ENCODE assay signal across 9 cellular contexts in genomic region chr17:77501101-77501566, GRCh38.
DNase-seq lines count a peak whose midpoint lies in the region; ATAC-seq and TF ChIP-seq lines count a peak whose summit lies in the region.
"Had no signal": no experiment of that assay in that cellular context is flagged by ENCODE, and none has a peak within 500 bp of the region (broad histone marks: within the 10 kb centered on the region; RNA-seq: fewer than 3 reads in every experiment).

No MANE protein-coding gene starts in this region.

- H3K4me1 Mint-ChIP-seq in CD4-positive, CD25-positive, alpha-beta regulatory T cell: peaks cover 0 to 5% (median 2%) of the 10 kb centered on the region in 4 donors
- H3K4me1 Mint-ChIP-seq in activated CD8-positive, alpha-beta T cell treated with anti-CD3 and anti-CD28 coated beads, Interleukin-2, amount 10 ng/mL, durations not matched to agents 7 days and 5 days (ENCODE audit: low read depth): no peaks in the 10 kb centered on the region

- no peaks in the 10 kb centered on the region for H3K4me1 ChIP-seq in CD4-positive, CD25-positive, alpha-beta regulatory T cell (ENCODE audit: control insufficient read depth, insufficient read depth, low read length, poor library complexity, severe bottlenecking)
- H3K4me1 ChIP-seq in PC-9 (replicated peaks; ENCODE audit: insufficient read depth): no peaks in the 10 kb centered on the region

- H3K27ac Mint-ChIP-seq in CD4-positive, CD25-positive, alpha-beta regulatory T cell: peak overlapping the region in 2 of 3 donors; percentile 35 to 63
- H3K27ac Mint-ChIP-seq in activated CD8-positive, alpha-beta T cell treated with anti-CD3 and anti-CD28 coated beads, Interleukin-2, amount 10 ng/mL, durations not matched to agents 7 days and 5 days: peak overlapping the region; percentile 35
- H3K27ac Mint-ChIP-seq: memory B cell had no signal

- H3K27ac ChIP-seq in CD4-positive, CD25-positive, alpha-beta regulatory T cell (ENCODE audit: insufficient read depth, low read length, poor library complexity, severe bottlenecking): no peak overlapping the region
- H3K27ac ChIP-seq in PC-9: no peak overlapping the region

- intact Hi-C loops in PC-9 (cut with micrococcal nuclease; ENCODE audit: unreplicated experiment): no loop called here

- no peaks in the 10 kb centered on the region for H3K9me3 Mint-ChIP-seq in CD4-positive, CD25-positive, alpha-beta regulatory T cell
- no peaks in the 10 kb centered on the region for H3K9me3 Mint-ChIP-seq in activated CD8-positive, alpha-beta T cell treated with anti-CD3 and anti-CD28 coated beads, Interleukin-2, amount 10 ng/mL, durations not matched to agents 7 days and 5 days (ENCODE audit: insufficient read depth)
- H3K9me3 Mint-ChIP-seq: memory B cell had no signal

- TF ChIP-seq CTCF in HFF-Myc (IDR thresholded peaks at IDR 0.05; ENCODE audit: low read depth, low read length, missing control alignments): peak; percentile 61
- TF ChIP-seq CTCF in PC-9 (conservative IDR thresholded peaks at IDR 0.05): no peak

- H4K20me1 ChIP-seq in PC-9 (ENCODE audit: insufficient read depth): no peaks in the 10 kb centered on the region

- POLR2A ChIA-PET in activated CD8-positive, alpha-beta T cell treated with anti-CD3 and anti-CD28 coated beads, Interleukin-2, amount 10 ng/mL, durations not matched to agents 7 days and 5 days (lab: Charles Lee): interaction anchor here (1.1 kb wide), 1 partner anchor 176 kb away, joined by 4 read pairs; no protein-coding TSS in a partner anchor
- POLR2A ChIA-PET in PC-9 (lab: Charles Lee; ENCODE audit: unreplicated experiment): no interaction called here

- no peaks in the 10 kb centered on the region for H3K79me2 ChIP-seq in PC-9 (ENCODE audit: low read depth)

- no TSS peak for BruUV-seq in PC-9 (replicated peaks; lab: Mats Ljungman, UMichigan)

- no peaks in the 10 kb centered on the region for H3F3A ChIP-seq in PC-9 (ENCODE audit: insufficient read depth, low read depth)

- H3K4me3 ChIP-seq in CD4-positive, CD25-positive, alpha-beta regulatory T cell (ENCODE audit: low read depth, low read length): no peak overlapping the region
- H3K4me3 ChIP-seq in HFF-Myc (replicated peaks; ENCODE audit: low read depth, low read length) (no peak overlapping the region), PC-9 (no peak overlapping the region)

- ATAC-seq in CD4-positive, CD25-positive, alpha-beta regulatory T cell (ENCODE audit: low read depth in 2 of 2): no peak
- no peak for ATAC-seq in activated CD8-positive, alpha-beta T cell treated with anti-CD3 and anti-CD28 coated beads, Interleukin-2, amount 10 ng/mL, durations not matched to agents 7 days and 5 days
- no peak for ATAC-seq in HG02884 (IDR thresholded peaks at IDR 0.05; ENCODE audit: unreplicated experiment)

- H2AFZ ChIP-seq in PC-9: no peak overlapping the region

- H3K9me3 ChIP-seq in CD4-positive, CD25-positive, alpha-beta regulatory T cell (ENCODE audit: control insufficient read depth in 2 of 2, low read length in 2 of 2): no peaks in the 10 kb centered on the region
- H3K9me3 ChIP-seq in PC-9 (ENCODE audit: insufficient read depth, low read depth): no peaks in the 10 kb centered on the region

- peak in 1 of 3 donors; percentile 50 for DNase-seq in CD4-positive, CD25-positive, alpha-beta regulatory T cell
- DNase-seq in HFF-Myc (ENCODE audit: extremely low read depth, low read depth) (no peak), lung microvascular endothelial cell (ENCODE audit: low read depth in 2 of 2) (peak; percentile 40 to 47), NCI-H2227 treated with DMSO at 0.1 percent for 48 hours (lab: John Stamatoyannopoulos, UW) (no peak), PC-9 (no peak), glomerular visceral epithelial cell (ENCODE audit: extremely low spot score) (no peak)
- peak; percentile 56 for DNase-seq in activated CD8-positive, alpha-beta T cell treated with anti-CD3 and anti-CD28 coated beads, Interleukin-2, amount 10 ng/mL, durations not matched to agents 7 days and 5 days

- CTCF ChIA-PET in activated CD8-positive, alpha-beta T cell treated with anti-CD3 and anti-CD28 coated beads, Interleukin-2, amount 10 ng/mL, durations not matched to agents 7 days and 5 days (lab: Charles Lee): interaction anchor here (0.7 to 1.8 kb wide), 8 partner anchors 11 to 512 kb away, joined by 3 to 7 read pairs (median 4); no protein-coding TSS in a partner anchor
- CTCF ChIA-PET in PC-9 (lab: Charles Lee): no interaction called here

- H3K4me3 Mint-ChIP-seq in CD4-positive, CD25-positive, alpha-beta regulatory T cell: peak overlapping the region in 1 of 4 donors; percentile 23
- H3K4me3 Mint-ChIP-seq in activated CD8-positive, alpha-beta T cell treated with anti-CD3 and anti-CD28 coated beads, Interleukin-2, amount 10 ng/mL, durations not matched to agents 7 days and 5 days: no peak overlapping the region
- H3K4me3 Mint-ChIP-seq: memory B cell had no signal

- no peaks in the 10 kb centered on the region for H3K9me2 ChIP-seq in PC-9 (ENCODE audit: insufficient read depth)

- no peaks in the 10 kb centered on the region for H3K27me3 ChIP-seq in CD4-positive, CD25-positive, alpha-beta regulatory T cell (ENCODE audit: control insufficient read depth, insufficient read depth, low read length)
- no peaks in the 10 kb centered on the region for H3K27me3 ChIP-seq in PC-9 (ENCODE audit: insufficient read depth, low read depth)

- H3K36me3 Mint-ChIP-seq in CD4-positive, CD25-positive, alpha-beta regulatory T cell: peaks cover 18% of the 10 kb centered on the region
- H3K36me3 Mint-ChIP-seq in activated CD8-positive, alpha-beta T cell treated with anti-CD3 and anti-CD28 coated beads, Interleukin-2, amount 10 ng/mL, durations not matched to agents 7 days and 5 days (ENCODE audit: low read depth): peaks cover 38% of the 10 kb centered on the region

- no peaks in the 10 kb centered on the region for H3K27me3 Mint-ChIP-seq in CD4-positive, CD25-positive, alpha-beta regulatory T cell
- no peaks in the 10 kb centered on the region for H3K27me3 Mint-ChIP-seq in activated CD8-positive, alpha-beta T cell treated with anti-CD3 and anti-CD28 coated beads, Interleukin-2, amount 10 ng/mL, durations not matched to agents 7 days and 5 days (ENCODE audit: low read depth)
- H3K27me3 Mint-ChIP-seq: memory B cell had no signal

- H3K36me3 ChIP-seq in CD4-positive, CD25-positive, alpha-beta regulatory T cell (ENCODE audit: control insufficient read depth, insufficient read depth, low read length): peaks cover 40% of the 10 kb centered on the region
- H3K36me3 ChIP-seq in PC-9 (ENCODE audit: low read depth): no peaks in the 10 kb centered on the region

- H3K4me2 ChIP-seq in PC-9: no peak overlapping the region

Comparison
In these comparisons a context has a peak if more than half of its experiments do, and no peak if none do; other contexts are left out.
1. DNase-seq: peak in activated CD8-positive, alpha-beta T cell treated with anti-CD3 and anti-CD28 coated beads, Interleukin-2, amount 10 ng/mL, durations not matched to agents 7 days and 5 days (single experiment) and lung microvascular endothelial cell (2 of 2); none in HFF-Myc (single experiment), NCI-H2227 treated with DMSO at 0.1 percent for 48 hours (single experiment), PC-9 (0 of 2) and glomerular visceral epithelial cell (single experiment).